ENCODE assay signal across 8 cellular contexts in genomic region chr10:75210193-75211006, GRCh38. TPM values are rescaled to one million over a fixed set of nuclear protein-coding genes. Genes with fewer than 3 reads are reported as not detected.
A peak's percentile ranks its signal among the peaks of the same experiment; 100 is the strongest.
DNase-seq lines count a peak whose midpoint lies in the region; ATAC-seq and TF ChIP-seq lines count a peak whose summit lies in the region.

Gene VDAC2 (plus strand): TSS chr10:75210796. CDS start chr10:75211159, 363 bp downstream.

- TF ChIP-seq CTCF in A673 (conservative IDR thresholded peaks at IDR 0.05; ENCODE audit: low read depth, low read length): no peak
- TF ChIP-seq CTCF in WI38 (IDR thresholded peaks at IDR 0.05; ENCODE audit: low read depth, low read length): no peak
- no peak for TF ChIP-seq CTCF in mammary epithelial cell (conservative IDR thresholded peaks at IDR 0.05 in 1 of 2, IDR thresholded peaks at IDR 0.05 in 1 of 2; ENCODE audit: extremely low read depth in 1 of 2, insufficient read depth in 1 of 2, low read depth in 1 of 2, low read length in 2 of 2)

- no TSS peak for BruUV-seq in A673 (replicated peaks; lab: Mats Ljungman, UMichigan)
- BruUV-seq in mammary epithelial cell (replicated peaks; lab: Mats Ljungman, UMichigan): no TSS peak

- H3K4me2 ChIP-seq in mammary epithelial cell (ENCODE audit: insufficient read depth, low read depth, low read length): peak within 1 kb of the TSS; percentile 97

- H3K36me3 ChIP-seq in A673 (ENCODE audit: insufficient read depth, low read length, poor library complexity, severe bottlenecking) (peaks cover 35% of the 10 kb centered on the region), mammary epithelial cell (ENCODE audit: insufficient read depth, low read length) (peaks cover 9% of the 10 kb centered on the region)

- H3K9me3 ChIP-seq in A673 (ENCODE audit: low read depth, low read length, poor library complexity, severe bottlenecking): no peaks in the 10 kb centered on the region
- no peaks in the 10 kb centered on the region for H3K9me3 ChIP-seq in mammary epithelial cell (replicated peaks; ENCODE audit: insufficient read depth, low read length)

- peak within 1 kb of the TSS; percentile 99 for H3K9ac ChIP-seq in mammary epithelial cell (ENCODE audit: insufficient read depth, low read length)

- H4K20me1 ChIP-seq in mammary epithelial cell (ENCODE audit: insufficient read depth, low read length): no peaks in the 10 kb centered on the region

- H3K79me2 ChIP-seq in mammary epithelial cell (ENCODE audit: insufficient read depth, low read length): peaks cover 46% of the 10 kb centered on the region

- CTCF ChIA-PET in A673 (lab: Charles Lee) (interaction anchor here (0.8 to 1.2 kb wide), 3 partner anchors 20 to 109 kb away, joined by 4 to 13 read pairs (median 8); partner anchors contain the start of gene COMTD1), mammary epithelial cell (lab: Charles Lee; ENCODE audit: low non-redundant PET) (interaction anchor here (1.3 kb wide), 2 partner anchors 22 to 25 kb away, joined by 4 to 12 read pairs; partner anchors contain the start of gene COMTD1)

- WGBS in mammary epithelial cell (ENCODE audit: low coverage, missing lambda C conversion rate): 2% methylated on average over 20 of the region's 84 CpGs

- H3K27ac ChIP-seq in A673 (ENCODE audit: low read depth, low read length, poor library complexity, severe bottlenecking) (peak within 1 kb of the TSS; percentile 100), mammary epithelial cell (ENCODE audit: insufficient read depth, low read depth, low read length) (peak within 1 kb of the TSS; percentile 93)

- dilution Hi-C loops in mammary epithelial cell (cut with HindIII; ENCODE audit: low sequenced_read_pairs): no loop called here

- in situ Hi-C loops in mammary epithelial cell (cut with MboI; ENCODE audit: low sequenced_read_pairs in 2 of 2): no loop called here

- intact Hi-C loops in A673 (cut with micrococcal nuclease; ENCODE audit: unreplicated experiment) (loop anchor here (2.0 kb wide), 1 partner anchor 24 kb away; the partner anchor contains the start of gene COMTD1), mammary epithelial cell (cut with micrococcal nuclease) (no loop called here)

- H3K27me3 ChIP-seq in A673 (replicated peaks; ENCODE audit: insufficient read depth, low read depth, low read length, poor library complexity) (no peaks in the 10 kb centered on the region), mammary epithelial cell (ENCODE audit: insufficient read depth, low read length) (no peaks in the 10 kb centered on the region)

- peaks cover 11% of the 10 kb centered on the region for H3K4me1 ChIP-seq in A673 (ENCODE audit: insufficient read depth, low read length, poor library complexity, severe bottlenecking)
- peaks cover 55% of the 10 kb centered on the region for H3K4me1 ChIP-seq in mammary epithelial cell (ENCODE audit: insufficient read depth, low read length)

- peak within 1 kb of the TSS; percentile 68 for H2AFZ ChIP-seq in mammary epithelial cell (ENCODE audit: low read depth, low read length)

- POLR2A ChIA-PET in A673 (lab: Charles Lee; ENCODE audit: low non-redundant PET): interaction anchor here (0.7 kb wide), 1 partner anchor 811 kb away, joined by 7 read pairs; no protein-coding TSS in a partner anchor

- H3K4me3 ChIP-seq in A673 (ENCODE audit: low read depth, low read length, poor library complexity, severe bottlenecking) (peak within 1 kb of the TSS; percentile 99), WI38 (ENCODE audit: low read depth, low read length) (peak within 1 kb of the TSS; percentile 92), mammary epithelial cell (replicated peaks in 1 of 3; ENCODE audit: insufficient read depth in 1 of 3, low read depth in 2 of 3, low read length in 3 of 3) (peak within 1 kb of the TSS; percentile 61 to 98 (median 95))

- peak; percentile 93 for DNase-seq in A673 (ENCODE audit: low spot score)
- peak; percentile 82 for DNase-seq in NCI-H2196 treated with DMSO at 0.1 percent for 48 hours (lab: John Stamatoyannopoulos, UW; ENCODE audit: unreplicated experiment)
- peak; percentile 89 for DNase-seq in mammary epithelial cell
- peak; percentile 78 for DNase-seq in inferior parietal cortex (ENCODE audit: extremely low spot score)
- DNase-seq in stimulated activated CD4-positive, alpha-beta T cell treated with anti-CD3 and anti-CD28 coated beads, Interleukin-12 subunit alpha, Interleukin-12 subunit beta, amount 100 ng/mL, for 24 hours (ENCODE audit: low read depth in 2 of 2): peak; percentile 88 to 91

- peak; percentile 53 for ATAC-seq in GM18858 (IDR thresholded peaks at IDR 0.05; ENCODE audit: unreplicated experiment)
- peak; percentile 85 for ATAC-seq in HG03066 (IDR thresholded peaks at IDR 0.05; ENCODE audit: low read depth, unreplicated experiment)

RNA-seq across cellular contexts. Expression of gene VDAC2, which starts in this region (rescaled TPM):
- total RNA-seq in A673 (2021) (307 and 328 TPM in 2 replicates), mammary epithelial cell (100 to 1,000 TPM; 230 to 262 TPM)
- 150 TPM for polyA plus RNA-seq in mammary epithelial cell
- polyA minus RNA-seq in mammary epithelial cell: 119 TPM

Comparison
In these comparisons a context has a peak if more than half of its experiments do, and no peak if none do; other contexts are left out.
1. Peak in every context shown above with its lines: DNase-seq, ATAC-seq, H3K4me3 ChIP-seq and H3K27ac ChIP-seq.